2 cellular contexts compared by ENCODE assay signal in genomic region chr18:48863432-48864065, GRCh38.
A peak's percentile ranks its signal among the peaks of the same experiment; 100 is the strongest.
TF ChIP-seq lines count a peak whose summit lies in the region.

No MANE protein-coding gene starts in this region.

TF ChIP-seq in HepG2, 621 proteins besides CTCF, POLR2A, EP300 and RAD21:
- TF ChIP-seq ARNT2 (CRISPR knock-in tag; IDR thresholded peaks at IDR 0.05; ENCODE audit: low read depth) (no peak), ARHGAP35 (CRISPR knock-in tag; IDR thresholded peaks at IDR 0.05; ENCODE audit: borderline replicate concordance) (no peak), AHR (CRISPR knock-in tag; IDR thresholded peaks at IDR 0.05) (no peak), ZFP1 (CRISPR knock-in tag; IDR thresholded peaks at IDR 0.05) (no peak), ZMYM2 (CRISPR knock-in tag; IDR thresholded peaks at IDR 0.05) (no peak), FOXC1 (CRISPR knock-in tag; IDR thresholded peaks at IDR 0.05; ENCODE audit: borderline replicate concordance) (no peak), RBM22 (optimal IDR thresholded peaks at IDR 0.05; ENCODE audit: low read length) (peak; percentile 18)

TF ChIP-seq in K562, 482 proteins besides CTCF, POLR2A, EP300 and RAD21:
- TF ChIP-seq SNAPC5 (CRISPR knock-in tag; IDR thresholded peaks at IDR 0.05), result no peak
- 0 out of 2 replicates have a peak, but pooled peaks have one; percentile 13 for TF ChIP-seq ATF3 (IDR thresholded peaks at IDR 0.05)
- no peak for TF ChIP-seq ATF3 (CRISPR knock-in tag; conservative IDR thresholded peaks at IDR 0.05)
- no peak for TF ChIP-seq NFIC (IDR thresholded peaks at IDR 0.05)
- TF ChIP-seq MTA2 (IDR thresholded peaks at IDR 0.05; ENCODE audit: low read depth), result no peak
